In genomic region chr17:1714980-1715802, GRCh38 we compare ENCODE assay signal across 1 cellular context.
A peak's percentile ranks its signal among the peaks of the same experiment; 100 is the strongest.
TF ChIP-seq lines count a peak whose summit lies in the region.

No MANE protein-coding gene starts in this region.

TF ChIP-seq in GM23338, 12 proteins besides CTCF, POLR2A, EP300 and RAD21:
- peak; percentile 1; the same call in 1 of the 2 replicates for TF ChIP-seq CREB1 (CRISPR knock-in tag; IDR thresholded peaks at IDR 0.05; ENCODE audit: low read depth)
- TF ChIP-seq ETS1 (IDR thresholded peaks at IDR 0.05), result no peak
